Comparison of ENCODE assay signal across 27 cellular contexts in the genomic region with DNA sequence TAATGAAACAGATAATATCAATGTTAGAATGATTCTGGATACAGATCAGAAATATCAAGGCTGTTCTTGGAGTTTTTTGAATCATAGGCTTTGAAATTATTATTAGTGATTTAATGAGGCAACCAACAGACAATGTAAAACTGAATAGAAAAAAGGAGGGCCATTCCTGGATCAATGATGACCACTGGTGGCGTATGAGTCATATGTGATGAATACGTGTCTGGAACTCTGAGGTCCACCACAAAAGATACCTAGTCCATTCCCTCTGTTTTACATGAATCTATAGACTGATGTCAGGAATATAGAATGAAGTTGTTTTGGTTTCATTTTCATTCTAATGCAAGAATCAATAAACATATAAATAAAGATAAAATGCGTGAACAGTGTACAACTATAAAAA.
A peak's percentile ranks its signal among the peaks of the same experiment; 100 is the strongest.
DNase-seq lines count a peak whose midpoint lies in the region; ATAC-seq, FAIRE-seq and TF ChIP-seq lines count a peak whose summit lies in the region.
"Had no signal": no experiment of that assay in that cellular context is flagged by ENCODE, and none has a peak within 500 bp of the region (broad histone marks: within the 10 kb centered on the region; RNA-seq: fewer than 3 reads in every experiment).

No MANE protein-coding gene starts in this region.

- H3K4me1 Mint-ChIP-seq in T-helper 17 cell = no peaks in the 10 kb centered on the region
- H3K4me1 Mint-ChIP-seq: activated CD4-positive, alpha-beta T cell treated with anti-CD3 and anti-CD28 coated beads, Interleukin-2, amount 10 ng/mL, durations not matched to agents 7 days and 5 days; B cell; CD8-positive, alpha-beta memory T cell; neural crest cell; stimulated activated naive CD8-positive, alpha-beta T cell treated with anti-CD3 and anti-CD28 coated beads, Interleukin-15, amount 100 ng/mL, for 72 hours had no signal

- H3K4me1 ChIP-seq in ACC112 (ENCODE audit: control insufficient read depth, insufficient read depth, low read length, unreplicated experiment) (peaks cover 46% of the 10 kb centered on the region), pancreas (no peaks in the 10 kb centered on the region)
- H3K4me1 ChIP-seq: colonic mucosa, heart right ventricle, uterus had no signal

- H3K4me3 Mint-ChIP-seq in T-helper 17 cell = no peak overlapping the region
- H3K4me3 Mint-ChIP-seq: activated CD4-positive, alpha-beta T cell treated with anti-CD3 and anti-CD28 coated beads, Interleukin-2, amount 10 ng/mL, durations not matched to agents 7 days and 5 days; activated T-cell treated with anti-CD3 and anti-CD28 coated beads, Interleukin-2, amount 50 U/mL, for 4 hours; B cell; CD8-positive, alpha-beta memory T cell; neural crest cell; stimulated activated naive CD8-positive, alpha-beta T cell treated with anti-CD3 and anti-CD28 coated beads, Interleukin-15, amount 100 ng/mL, for 72 hours had no signal

- FAIRE-seq in pancreas (lab: Jason Lieb, UNC) = no peak
- FAIRE-seq: A204.1 had no signal

- no peak overlapping the region for H3K27ac Mint-ChIP-seq in T-helper 17 cell
- H3K27ac Mint-ChIP-seq: activated CD4-positive, alpha-beta T cell treated with anti-CD3 and anti-CD28 coated beads, Interleukin-2, amount 10 ng/mL, durations not matched to agents 7 days and 5 days; B cell; CD8-positive, alpha-beta memory T cell; stimulated activated naive CD8-positive, alpha-beta T cell treated with anti-CD3 and anti-CD28 coated beads, Interleukin-15, amount 100 ng/mL, for 72 hours had no signal

- no peaks in the 10 kb centered on the region for H3K36me3 Mint-ChIP-seq in T-helper 17 cell (ENCODE audit: low read depth)
- H3K36me3 Mint-ChIP-seq: CD8-positive, alpha-beta memory T cell had no signal

- 76 to 85% methylated on average over 3 of the region's 3 CpGs for WGBS in pancreas, 2 donors

- H3K9me3 ChIP-seq in T-helper 17 cell (ENCODE audit: control insufficient read depth, low read length, poor library complexity, severe bottlenecking) = no peaks in the 10 kb centered on the region
- H3K9me3 ChIP-seq in pancreas = no peaks in the 10 kb centered on the region
- H3K9me3 ChIP-seq: colonic mucosa, heart right ventricle, uterus had no signal

- intact Hi-C loops in pancreas (cut with DNase I) = no loop called here

- DNase-seq in HT1080 (ENCODE audit: low read depth) = peak; percentile 58
- DNase-seq in amniotic epithelial cell (ENCODE audit: low read depth) = peak; percentile 16
- DNase-seq in iris pigment epithelial cell (ENCODE audit: low read depth) = peak; percentile 51
- no peak for DNase-seq in T-helper 17 cell
- no peak for DNase-seq in pancreas
- DNase-seq: activated CD4-positive, alpha-beta T cell treated with anti-CD3 and anti-CD28 coated beads, Interleukin-2, amount 10 ng/mL, durations not matched to agents 7 days and 5 days; activated T-cell treated with anti-CD3 and anti-CD28 coated beads, Interleukin-2, amount 50 U/mL, for 4 hours; CD8-positive, alpha-beta memory T cell; colonic mucosa; DMS53; effector CD8-positive, alpha-beta T cell; heart right ventricle; NCI-H446 treated with DMSO at 0.1 percent for 48 hours; posterior cingulate gyrus; Right ventricle myocardium superior; stimulated activated naive CD8-positive, alpha-beta T cell treated with anti-CD3 and anti-CD28 coated beads, Interleukin-15, amount 100 ng/mL, for 72 hours; T-helper 9 cell; uterus had no signal

- no peak overlapping the region for H2AFZ ChIP-seq in ACC112 (ENCODE audit: low read length, unreplicated experiment)

- H3K36me3 ChIP-seq in ACC112 (ENCODE audit: insufficient read depth, low read length) = peaks cover 17% of the 10 kb centered on the region
- H3K36me3 ChIP-seq in pancreas = no peaks in the 10 kb centered on the region
- H3K36me3 ChIP-seq: cardiac muscle cell, colonic mucosa, heart right ventricle, uterus had no signal

- H3K27ac ChIP-seq in ACC112 (ENCODE audit: low read depth, low read length) (peak overlapping the region; percentile 35), pancreas (no peak overlapping the region)
- H3K27ac ChIP-seq: cardiac muscle cell, colonic mucosa, heart right ventricle, HL-60, uterus had no signal

- H3K27me3 Mint-ChIP-seq in T-helper 17 cell = peaks cover 31% of the 10 kb centered on the region
- H3K27me3 Mint-ChIP-seq: B cell; stimulated activated naive CD8-positive, alpha-beta T cell treated with anti-CD3 and anti-CD28 coated beads, Interleukin-15, amount 100 ng/mL, for 72 hours had no signal

- ATAC-seq in HG03139 (IDR thresholded peaks at IDR 0.05; ENCODE audit: unreplicated experiment) (no peak), T-helper 17 cell (no peak), pancreas (no peak), HG03354 (IDR thresholded peaks at IDR 0.05; ENCODE audit: poor library complexity, severe bottlenecking, unreplicated experiment) (no peak)
- ATAC-seq: activated T-cell treated with anti-CD3 and anti-CD28 coated beads, Interleukin-2, amount 50 U/mL, for 4 hours; heart right ventricle; sciatic nerve; stimulated activated naive CD8-positive, alpha-beta T cell treated with anti-CD3 and anti-CD28 coated beads, Interleukin-15, amount 100 ng/mL, for 72 hours had no signal

- H3K4me3 ChIP-seq in ACC112 (ENCODE audit: low read depth, low read length) (no peak overlapping the region), pancreas (no peak overlapping the region)
- H3K4me3 ChIP-seq: cardiac muscle cell, colonic mucosa, heart right ventricle, uterus had no signal

- H3K27me3 ChIP-seq in ACC112 (ENCODE audit: insufficient read depth, low read length) (no peaks in the 10 kb centered on the region), pancreas (no peaks in the 10 kb centered on the region)
- H3K27me3 ChIP-seq: cardiac muscle cell, colonic mucosa, heart right ventricle, uterus had no signal

- no peak for TF ChIP-seq CTCF in pancreas (IDR thresholded peaks at IDR 0.05)

- no peaks in the 10 kb centered on the region for H3K79me2 ChIP-seq in ACC112 (ENCODE audit: control insufficient read depth, insufficient read depth, low read length, unreplicated experiment)

Comparison
In these comparisons a context has a peak if more than half of its experiments do, and no peak if none do; other contexts are left out.
1. DNase-seq: peak in HT1080 (single experiment), amniotic epithelial cell (single experiment) and iris pigment epithelial cell (single experiment); none in T-helper 17 cell (0 of 3) and pancreas (0 of 6).